In genomic region chr2:71453404-71454220, GRCh38 we compare ENCODE assay signal across 8 cellular contexts. TPM values are rescaled to one million over a fixed set of nuclear protein-coding genes. Genes with fewer than 3 reads are reported as not detected.
DNase-seq lines count a peak whose midpoint lies in the region; ATAC-seq, FAIRE-seq and TF ChIP-seq lines count a peak whose summit lies in the region.

TSS of gene DYSF (plus strand) at chr2:71453561.

- no peak for TF ChIP-seq RAD21 in A549 (conservative IDR thresholded peaks at IDR 0.05 in 1 of 2, IDR thresholded peaks at IDR 0.05 in 1 of 2)
- TF ChIP-seq RAD21 in HCT116 (IDR thresholded peaks at IDR 0.05; ENCODE audit: low read depth) = no peak

- WGBS in A549 (ENCODE audit: missing lambda C conversion rate) = 81% methylated on average over 65 of the region's 66 CpGs

- no peak within 1 kb of the TSS for H2AFZ ChIP-seq in HCT116 (ENCODE audit: low read depth, low read length, poor library complexity, severe bottlenecking)

- H3K36me3 Mint-ChIP-seq in activated naive CD8-positive, alpha-beta T cell = no peaks in the 10 kb centered on the region

- H3K9me3 ChIP-seq in A549 (no peaks in the 10 kb centered on the region), HCT116 (ENCODE audit: control insufficient read depth in 1 of 2, insufficient read depth in 1 of 2, low read depth in 1 of 2, low read length in 2 of 2) (no peaks in the 10 kb centered on the region)

- no peak within 1 kb of the TSS for H3K9ac ChIP-seq in HCT116 (ENCODE audit: low read length)

- no peaks in the 10 kb centered on the region for H3K9me3 Mint-ChIP-seq in activated naive CD8-positive, alpha-beta T cell (ENCODE audit: low read depth)

- H3K4me1 ChIP-seq in A549 (peaks cover 29% of the 10 kb centered on the region), HCT116 (ENCODE audit: control insufficient read depth in 1 of 2, insufficient read depth in 2 of 2, low read length in 2 of 2) (peaks cover 5 to 14% of the 10 kb centered on the region in 2 experiments; a peak in 3 of 4 replicates)

- no peaks in the 10 kb centered on the region for H3K27me3 ChIP-seq in HCT116 (ENCODE audit: insufficient read depth, low read length)

- FAIRE-seq in A549 (lab: Jason Lieb, UNC) (no peak), GM12892 (lab: Jason Lieb, UNC) (no peak)

- H3K79me2 ChIP-seq in HCT116 (ENCODE audit: insufficient read depth, low read length) = no peaks in the 10 kb centered on the region

- ATAC-seq in A549 = no peak
- ATAC-seq in HCT116 = no peak
- ATAC-seq in left cardiac atrium = peak; percentile 70 to 76

- intact Hi-C loops in HCT116 (cut with micrococcal nuclease) = no loop called here
- intact Hi-C loops in left cardiac atrium (cut with DNase I) = no loop called here
- intact Hi-C loops in posterior vena cava (cut with DNase I) = no loop called here

- CTCF ChIA-PET in A549 (lab: Yijun Ruan, JAX) = interaction anchor here (0.6 to 5.7 kb wide), 4 partner anchors 14 to 69 kb away, joined by 4 to 28 read pairs (median 15); no protein-coding TSS in a partner anchor
- CTCF ChIA-PET in HCT116 (lab: Charles Lee) = interaction anchor here (2.4 kb wide), 1 partner anchor 7 kb away, joined by 8 read pairs; no protein-coding TSS in a partner anchor

- no peaks in the 10 kb centered on the region for H4K20me1 ChIP-seq in HCT116 (ENCODE audit: insufficient read depth)

- peaks cover 20% of the 10 kb centered on the region for H3K4me1 Mint-ChIP-seq in activated naive CD8-positive, alpha-beta T cell (ENCODE audit: low read depth)

- RAD21 ChIA-PET in HCT116 (lab: Charles Lee; ENCODE audit: low non-redundant PET in 1 of 2, low total read pairs in 2 of 2, uncharacterized antibody in 2 of 2, unreplicated experiment in 2 of 2) = no interaction called here

- peak within 1 kb of the TSS in 1 of 2 experiments; percentile 45; a peak in 1 of 6 replicates for H3K27ac ChIP-seq in A549
- no peak within 1 kb of the TSS for H3K27ac ChIP-seq in HCT116 (ENCODE audit: low read depth, low read length)

- no peaks in the 10 kb centered on the region for H3K9me2 ChIP-seq in HCT116 (ENCODE audit: insufficient read depth)

- H3K36me3 ChIP-seq in HCT116 (ENCODE audit: control insufficient read depth in 1 of 2, insufficient read depth in 2 of 2, low read length in 2 of 2) = no peaks in the 10 kb centered on the region

- TF ChIP-seq CTCF in A549 (IDR thresholded peaks at IDR 0.05) (no peak), HCT116 (IDR thresholded peaks at IDR 0.05 in 2 of 3, conservative IDR thresholded peaks at IDR 0.05 in 1 of 3; ENCODE audit: borderline replicate concordance in 1 of 3, insufficient read depth in 1 of 3, low read depth in 2 of 3, low read length in 2 of 3) (no peak)

- no peak for DNase-seq in A549 (ENCODE audit: low read depth in 1 of 2, low spot score in 1 of 2)
- DNase-seq in HCT116 (ENCODE audit: low read depth, low spot score) = no peak
- DNase-seq in left cardiac atrium = peak; percentile 72
- DNase-seq in posterior vena cava (ENCODE audit: low spot score) = peak; percentile 90
- DNase-seq in GM12892 (ENCODE audit: insufficient read length) = no peak
- DNase-seq in NCI-H2107 (lab: John Stamatoyannopoulos, UW) = no peak
- no peak for DNase-seq in activated effector memory CD4-positive, alpha-beta T cell treated with anti-CD3 and anti-CD28 coated beads, Interleukin-2, amount 50 U/mL, for 16 hours

- peak within 1 kb of the TSS; percentile 78 for H3K4me3 Mint-ChIP-seq in activated naive CD8-positive, alpha-beta T cell

- TF ChIP-seq POLR2A in A549 (IDR thresholded peaks at IDR 0.05; ENCODE audit: low read length) = no peak
- TF ChIP-seq POLR2A in HCT116 (IDR thresholded peaks at IDR 0.05; ENCODE audit: borderline replicate concordance, extremely low read depth, insufficient read depth, insufficient read length) = no peak
- no peak for TF ChIP-seq POLR2A in GM12892 (IDR thresholded peaks at IDR 0.05; ENCODE audit: low read depth, low read length)

- no TSS peak for BruUV-seq in HCT116 (replicated peaks; lab: Mats Ljungman, UMichigan)

- no peak for TF ChIP-seq EP300 in A549 (IDR thresholded peaks at IDR 0.05)

- H3K4me3 ChIP-seq in A549 = no peak within 1 kb of the TSS
- no peak within 1 kb of the TSS for H3K4me3 ChIP-seq in HCT116 (replicated peaks in 1 of 2; ENCODE audit: low read depth in 1 of 2, low read length in 2 of 2)

- peaks cover 17% of the 10 kb centered on the region for H3K27me3 Mint-ChIP-seq in activated naive CD8-positive, alpha-beta T cell

- POLR2A ChIA-PET in A549 (lab: Yijun Ruan, JAX) (no interaction called here), HCT116 (lab: Charles Lee) (no interaction called here)

- no peak within 1 kb of the TSS for H3K27ac Mint-ChIP-seq in activated naive CD8-positive, alpha-beta T cell

- 0 out of 3 replicates have a peak within 1 kb of the TSS, but pooled peaks have one; percentile 8 for H3K4me2 ChIP-seq in A549
- H3K4me2 ChIP-seq in HCT116 (ENCODE audit: low read length) = peak within 1 kb of the TSS; percentile 21; the same call in 1 of the 2 replicates

TF ChIP-seq in A549, 52 proteins besides CTCF, POLR2A, EP300 and RAD21:
- TF ChIP-seq CEBPB (IDR thresholded peaks at IDR 0.05) (no peak), ZNF302 (CRISPR knock-in tag; IDR thresholded peaks at IDR 0.05) (no peak), HOXA7 (CRISPR knock-in tag; IDR thresholded peaks at IDR 0.05) (no peak), JUN (IDR thresholded peaks at IDR 0.05) (no peak)
TF ChIP-seq in A549: peak in this region for 0.

TF ChIP-seq in HCT116, 20 proteins besides CTCF, POLR2A, EP300 and RAD21:
- TF ChIP-seq EZH2phosphoT487 (IDR thresholded peaks at IDR 0.05; ENCODE audit: borderline replicate concordance) = no peak
- no peak for TF ChIP-seq ATF3 (IDR thresholded peaks at IDR 0.05)
- no peak for TF ChIP-seq EGR1 (IDR thresholded peaks at IDR 0.05; ENCODE audit: low read depth)
- TF ChIP-seq SRF (IDR thresholded peaks at IDR 0.05; ENCODE audit: low read depth) = no peak
- TF ChIP-seq ZBTB33 (IDR thresholded peaks at IDR 0.05; ENCODE audit: extremely low read depth, insufficient replicate concordance, low read length) = no peak
- no peak for TF ChIP-seq REST (IDR thresholded peaks at IDR 0.05; ENCODE audit: low read depth)
- TF ChIP-seq CEBPB (IDR thresholded peaks at IDR 0.05; ENCODE audit: low read depth) = no peak
- TF ChIP-seq ELF1 (IDR thresholded peaks at IDR 0.05; ENCODE audit: borderline replicate concordance, low read depth) = no peak
TF ChIP-seq in HCT116: peak in this region for 0.

RNA-seq across cellular contexts. Expression of gene DYSF, which starts in this region (rescaled TPM):
- polyA plus RNA-seq in A549 (2011; rRNA removed) (0.36 and 0.38 TPM in 2 replicates), A549 (2017; fragmentation: RNase III; extraction: RNeasy Plus Mini Kit Qiagen cat#74134 plus additional on column Dnase treatment) (0.68 to 1.0 TPM (median 0.98 TPM) in 3 replicates)
- polyA plus RNA-seq in A549 (2012; cell fraction: cytosol; rRNA removed) = 0.20 and 0.25 TPM in 2 replicates
- 0.76 and 1.2 TPM in 2 replicates for polyA plus RNA-seq in A549 (2012; cell fraction: nucleus; rRNA removed)
- polyA minus RNA-seq in A549 (2011; rRNA and poly(A)+ RNA removed) = 1.2 and 2.6 TPM in 2 replicates
- total RNA-seq in HCT116 (2021; ENCODE audit: unreplicated experiment) (0.89 TPM), left cardiac atrium (10 to 100 TPM; 36.8 to 45.8 TPM), posterior vena cava (10 to 100 TPM; 42.1 to 46.8 TPM)
- 1.4 and 2.4 TPM in 2 replicates for polyA plus RNA-seq in HCT116 (2012)
- polyA plus RNA-seq in GM12892 (2012; ENCODE audit: missing spikeins) = not detected

Comparison
In these comparisons a context has a peak if more than half of its experiments do, and no peak if none do; other contexts are left out.
1. RNA of gene DYSF (total RNA-seq): 42.1 to 46.8 TPM in posterior vena cava and 36.8 to 45.8 TPM in left cardiac atrium; 0.89 TPM in HCT116 (single experiment); every median in the first group is over 10 times any median in the second.
2. ATAC-seq: peak in left cardiac atrium (2 of 2); none in A549 (0 of 2) and HCT116 (single experiment).
3. DNase-seq: peak in left cardiac atrium (single experiment) and posterior vena cava (single experiment); none in A549 (0 of 2), HCT116 (single experiment), GM12892 (single experiment), NCI-H2107 (single experiment) and activated effector memory CD4-positive, alpha-beta T cell treated with anti-CD3 and anti-CD28 coated beads, Interleukin-2, amount 50 U/mL, for 16 hours (single experiment).